1 cellular context compared by ENCODE assay signal in the genomic region with DNA sequence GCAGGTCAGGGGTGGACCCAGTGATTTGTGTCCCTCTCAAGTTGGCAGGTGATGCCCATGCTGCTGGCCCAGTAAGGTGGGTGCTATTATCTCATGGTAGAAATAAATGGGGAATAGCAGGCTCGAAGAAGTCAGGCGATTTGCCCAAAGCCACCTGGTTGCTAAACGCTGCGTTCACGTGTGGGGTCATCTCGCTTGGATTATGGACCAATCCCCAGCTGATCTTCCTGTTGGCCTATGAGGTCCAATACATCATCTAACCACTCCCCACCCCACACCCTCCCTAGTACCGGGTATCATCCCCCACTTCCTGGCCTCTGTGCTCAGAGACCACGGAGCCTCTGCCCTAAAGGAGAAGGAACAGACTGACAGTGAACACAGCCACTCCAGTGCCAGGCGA.
TF ChIP-seq lines count a peak whose summit lies in the region.

No MANE protein-coding gene starts in this region.

TF ChIP-seq in H1, 55 proteins besides CTCF, POLR2A, EP300 and RAD21:
- TF ChIP-seq JUND (IDR thresholded peaks at IDR 0.05; ENCODE audit: low read length) = no peak
- TF ChIP-seq HDAC2 (IDR thresholded peaks at IDR 0.05; ENCODE audit: borderline replicate concordance in 1 of 2, low read depth in 2 of 2, low read length in 2 of 2) = no peak
- TF ChIP-seq HDAC6 (IDR thresholded peaks at IDR 0.05; ENCODE audit: low read depth, low read length) = no peak
- no peak for TF ChIP-seq POLR2AphosphoS5 (IDR thresholded peaks at IDR 0.05; ENCODE audit: low read depth, low read length)
